Comparison of ENCODE assay signal across 2 cellular contexts in genomic region chr9:122084276-122084675, GRCh38.
TF ChIP-seq lines count a peak whose summit lies in the region.

No MANE protein-coding gene starts in this region.

TF ChIP-seq in IMR-90, 13 proteins besides CTCF, POLR2A, EP300 and RAD21:
- no peak for TF ChIP-seq SMC3 (IDR thresholded peaks at IDR 0.05; ENCODE audit: low read depth, low read length)
- TF ChIP-seq, protein P1, sequence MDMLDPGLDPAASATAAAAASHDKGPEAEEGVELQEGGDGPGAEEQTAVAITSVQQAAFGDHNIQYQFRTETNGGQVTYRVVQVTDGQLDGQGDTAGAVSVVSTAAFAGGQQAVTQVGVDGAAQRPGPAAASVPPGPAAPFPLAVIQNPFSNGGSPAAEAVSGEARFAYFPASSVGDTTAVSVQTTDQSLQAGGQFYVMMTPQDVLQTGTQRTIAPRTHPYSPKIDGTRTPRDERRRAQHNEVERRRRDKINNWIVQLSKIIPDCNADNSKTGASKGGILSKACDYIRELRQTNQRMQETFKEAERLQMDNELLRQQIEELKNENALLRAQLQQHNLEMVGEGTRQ (IDR thresholded peaks at IDR 0.05; ENCODE audit: low read depth, low read length) = no peak
- TF ChIP-seq NFE2L2 (IDR thresholded peaks at IDR 0.05; ENCODE audit: low read depth, low read length) = no peak

TF ChIP-seq in K562, 482 proteins besides CTCF, POLR2A, EP300 and RAD21:
- TF ChIP-seq ZNF277 (CRISPR knock-in tag; IDR thresholded peaks at IDR 0.05; ENCODE audit: borderline replicate concordance) (no peak), ZNF263 (CRISPR knock-in tag; IDR thresholded peaks at IDR 0.05; ENCODE audit: borderline replicate concordance) (no peak), CHCHD3 (CRISPR knock-in tag; IDR thresholded peaks at IDR 0.05) (no peak), ARNT (IDR thresholded peaks at IDR 0.05) (no peak), FOXK2 (conservative IDR thresholded peaks at IDR 0.05 in 1 of 2, IDR thresholded peaks at IDR 0.05 in 1 of 2; ENCODE audit: low read depth in 2 of 2) (no peak), ZNF239 (CRISPR knock-in tag; IDR thresholded peaks at IDR 0.05) (no peak), ZNF212 (CRISPR knock-in tag; IDR thresholded peaks at IDR 0.05) (no peak), NUFIP1 (IDR thresholded peaks at IDR 0.05; ENCODE audit: partially characterized antibody) (no peak), ZNF785 (CRISPR knock-in tag; IDR thresholded peaks at IDR 0.05) (no peak), CBX2 (IDR thresholded peaks at IDR 0.05; ENCODE audit: insufficient read depth, low read length, poor library complexity, severe bottlenecking) (no peak), SRSF7 (optimal IDR thresholded peaks at IDR 0.05; ENCODE audit: low read depth, low read length) (no peak), MBD2 (IDR thresholded peaks at IDR 0.05; ENCODE audit: borderline replicate concordance, low read depth) (no peak), NFXL1 (CRISPR knock-in tag; IDR thresholded peaks at IDR 0.05) (no peak), NFYB (IDR thresholded peaks at IDR 0.05; ENCODE audit: extremely low read depth, insufficient read length) (no peak)
- TF ChIP-seq, protein P2, sequence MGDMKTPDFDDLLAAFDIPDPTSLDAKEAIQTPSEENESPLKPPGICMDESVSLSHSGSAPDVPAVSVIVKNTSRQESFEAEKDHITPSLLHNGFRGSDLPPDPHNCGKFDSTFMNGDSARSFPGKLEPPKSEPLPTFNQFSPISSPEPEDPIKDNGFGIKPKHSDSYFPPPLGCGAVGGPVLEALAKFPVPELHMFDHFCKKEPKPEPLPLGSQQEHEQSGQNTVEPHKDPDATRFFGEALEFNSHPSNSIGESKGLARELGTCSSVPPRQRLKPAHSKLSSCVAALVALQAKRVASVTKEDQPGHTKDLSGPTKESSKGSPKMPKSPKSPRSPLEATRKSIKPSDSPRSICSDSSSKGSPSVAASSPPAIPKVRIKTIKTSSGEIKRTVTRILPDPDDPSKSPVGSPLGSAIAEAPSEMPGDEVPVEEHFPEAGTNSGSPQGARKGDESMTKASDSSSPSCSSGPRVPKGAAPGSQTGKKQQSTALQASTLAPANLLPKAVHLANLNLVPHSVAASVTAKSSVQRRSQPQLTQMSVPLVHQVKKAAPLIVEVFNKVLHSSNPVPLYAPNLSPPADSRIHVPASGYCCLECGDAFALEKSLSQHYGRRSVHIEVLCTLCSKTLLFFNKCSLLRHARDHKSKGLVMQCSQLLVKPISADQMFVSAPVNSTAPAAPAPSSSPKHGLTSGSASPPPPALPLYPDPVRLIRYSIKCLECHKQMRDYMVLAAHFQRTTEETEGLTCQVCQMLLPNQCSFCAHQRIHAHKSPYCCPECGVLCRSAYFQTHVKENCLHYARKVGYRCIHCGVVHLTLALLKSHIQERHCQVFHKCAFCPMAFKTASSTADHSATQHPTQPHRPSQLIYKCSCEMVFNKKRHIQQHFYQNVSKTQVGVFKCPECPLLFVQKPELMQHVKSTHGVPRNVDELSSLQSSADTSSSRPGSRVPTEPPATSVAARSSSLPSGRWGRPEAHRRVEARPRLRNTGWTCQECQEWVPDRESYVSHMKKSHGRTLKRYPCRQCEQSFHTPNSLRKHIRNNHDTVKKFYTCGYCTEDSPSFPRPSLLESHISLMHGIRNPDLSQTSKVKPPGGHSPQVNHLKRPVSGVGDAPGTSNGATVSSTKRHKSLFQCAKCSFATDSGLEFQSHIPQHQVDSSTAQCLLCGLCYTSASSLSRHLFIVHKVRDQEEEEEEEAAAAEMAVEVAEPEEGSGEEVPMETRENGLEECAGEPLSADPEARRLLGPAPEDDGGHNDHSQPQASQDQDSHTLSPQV (IDR thresholded peaks at IDR 0.05) = no peak
- TF ChIP-seq, protein P3, sequence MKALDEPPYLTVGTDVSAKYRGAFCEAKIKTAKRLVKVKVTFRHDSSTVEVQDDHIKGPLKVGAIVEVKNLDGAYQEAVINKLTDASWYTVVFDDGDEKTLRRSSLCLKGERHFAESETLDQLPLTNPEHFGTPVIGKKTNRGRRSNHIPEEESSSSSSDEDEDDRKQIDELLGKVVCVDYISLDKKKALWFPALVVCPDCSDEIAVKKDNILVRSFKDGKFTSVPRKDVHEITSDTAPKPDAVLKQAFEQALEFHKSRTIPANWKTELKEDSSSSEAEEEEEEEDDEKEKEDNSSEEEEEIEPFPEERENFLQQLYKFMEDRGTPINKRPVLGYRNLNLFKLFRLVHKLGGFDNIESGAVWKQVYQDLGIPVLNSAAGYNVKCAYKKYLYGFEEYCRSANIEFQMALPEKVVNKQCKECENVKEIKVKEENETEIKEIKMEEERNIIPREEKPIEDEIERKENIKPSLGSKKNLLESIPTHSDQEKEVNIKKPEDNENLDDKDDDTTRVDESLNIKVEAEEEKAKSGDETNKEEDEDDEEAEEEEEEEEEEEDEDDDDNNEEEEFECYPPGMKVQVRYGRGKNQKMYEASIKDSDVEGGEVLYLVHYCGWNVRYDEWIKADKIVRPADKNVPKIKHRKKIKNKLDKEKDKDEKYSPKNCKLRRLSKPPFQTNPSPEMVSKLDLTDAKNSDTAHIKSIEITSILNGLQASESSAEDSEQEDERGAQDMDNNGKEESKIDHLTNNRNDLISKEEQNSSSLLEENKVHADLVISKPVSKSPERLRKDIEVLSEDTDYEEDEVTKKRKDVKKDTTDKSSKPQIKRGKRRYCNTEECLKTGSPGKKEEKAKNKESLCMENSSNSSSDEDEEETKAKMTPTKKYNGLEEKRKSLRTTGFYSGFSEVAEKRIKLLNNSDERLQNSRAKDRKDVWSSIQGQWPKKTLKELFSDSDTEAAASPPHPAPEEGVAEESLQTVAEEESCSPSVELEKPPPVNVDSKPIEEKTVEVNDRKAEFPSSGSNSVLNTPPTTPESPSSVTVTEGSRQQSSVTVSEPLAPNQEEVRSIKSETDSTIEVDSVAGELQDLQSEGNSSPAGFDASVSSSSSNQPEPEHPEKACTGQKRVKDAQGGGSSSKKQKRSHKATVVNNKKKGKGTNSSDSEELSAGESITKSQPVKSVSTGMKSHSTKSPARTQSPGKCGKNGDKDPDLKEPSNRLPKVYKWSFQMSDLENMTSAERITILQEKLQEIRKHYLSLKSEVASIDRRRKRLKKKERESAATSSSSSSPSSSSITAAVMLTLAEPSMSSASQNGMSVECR (CRISPR knock-in tag; IDR thresholded peaks at IDR 0.05) = no peak
TF ChIP-seq in K562: peak in this region for 0.
